Comparison of ENCODE assay signal across 8 cellular contexts in genomic region chr10:61902448-61903183, GRCh38. TPM values are rescaled to one million over a fixed set of nuclear protein-coding genes. Genes with fewer than 3 reads are reported as not detected.
DNase-seq lines count a peak whose midpoint lies in the region; ATAC-seq and TF ChIP-seq lines count a peak whose summit lies in the region.

No MANE protein-coding gene starts in this region.

- H3K4me3 ChIP-seq in GM08714 (ENCODE audit: low read length) (peak overlapping the region; percentile 100), PC-9 (peak overlapping the region; percentile 76), fibroblast of villous mesenchyme (ENCODE audit: low read depth, low read length) (peak overlapping the region; percentile 92), neural cell (ENCODE audit: low read length) (peak overlapping the region; percentile 83), thoracic aorta (peak overlapping the region; percentile 97)

- TF ChIP-seq RAD21 in neural cell (conservative IDR thresholded peaks at IDR 0.05) = no peak

- TF ChIP-seq CTCF in PC-9 (conservative IDR thresholded peaks at IDR 0.05) = peak; percentile 55; the same call in 1 of the 2 replicates
- TF ChIP-seq CTCF in fibroblast of villous mesenchyme (IDR thresholded peaks at IDR 0.05; ENCODE audit: insufficient read depth, low read depth, low read length) = no peak
- no peak for TF ChIP-seq CTCF in neural cell (IDR thresholded peaks at IDR 0.05; ENCODE audit: poor library complexity, severe bottlenecking)
- no peak for TF ChIP-seq CTCF in thoracic aorta (IDR thresholded peaks at IDR 0.05)

- H3K9ac ChIP-seq in neural cell (ENCODE audit: low read length) = peak overlapping the region; percentile 79

- H3K4me1 ChIP-seq in PC-9 (replicated peaks; ENCODE audit: insufficient read depth) (peaks cover 38% of the 10 kb centered on the region), thoracic aorta (ENCODE audit: control insufficient read depth in 1 of 2, low read depth in 2 of 2) (peaks cover 14 to 40% of the 10 kb centered on the region in 2 donors)

- H3K27me3 ChIP-seq in PC-9 (ENCODE audit: insufficient read depth, low read depth) (no peaks in the 10 kb centered on the region), neural cell (ENCODE audit: insufficient read depth, low read depth, low read length) (peaks cover 8% of the 10 kb centered on the region), thoracic aorta (replicated peaks; ENCODE audit: insufficient read depth) (no peaks in the 10 kb centered on the region)

- POLR2A ChIA-PET in PC-9 (lab: Charles Lee; ENCODE audit: unreplicated experiment) = interaction anchor here (0.6 to 0.7 kb wide), 3 partner anchors 35 to 141 kb away, joined by 3 to 4 read pairs (median 3); no protein-coding TSS in a partner anchor

- CTCF ChIA-PET in PC-9 (lab: Charles Lee) = interaction anchor here (0.6 to 1.3 kb wide), 7 partner anchors 67 to 1299 kb away, joined by 3 to 6 read pairs (median 5); no protein-coding TSS in a partner anchor

- H3F3A ChIP-seq in PC-9 (ENCODE audit: insufficient read depth, low read depth) = peaks cover 56% of the 10 kb centered on the region
- H3F3A ChIP-seq in neural cell (ENCODE audit: insufficient read depth, low read length, poor library complexity, severe bottlenecking) = peaks cover 3% of the 10 kb centered on the region

- H3K79me2 ChIP-seq in PC-9 (ENCODE audit: low read depth) = peaks cover 30% of the 10 kb centered on the region
- no peaks in the 10 kb centered on the region for H3K79me2 ChIP-seq in neural cell (replicated peaks; ENCODE audit: insufficient read depth, low read length)

- H4K20me1 ChIP-seq in PC-9 (ENCODE audit: insufficient read depth) (no peaks in the 10 kb centered on the region), neural cell (ENCODE audit: insufficient read depth) (no peaks in the 10 kb centered on the region)

- H2AFZ ChIP-seq in PC-9 (peak overlapping the region; percentile 96), neural cell (ENCODE audit: low read depth, low read length) (peak overlapping the region; percentile 69)

- H3K4me2 ChIP-seq in PC-9 (peak overlapping the region; percentile 91), neural cell (ENCODE audit: low read length) (peak overlapping the region; percentile 91)

- intact Hi-C loops in PC-9 (cut with micrococcal nuclease; ENCODE audit: unreplicated experiment) = loop anchor here (1.0 to 10.0 kb wide), 11 partner anchors 41 to 1182 kb away; no protein-coding TSS in a partner anchor

- DNase-seq in PC-9 (peak; percentile 52 to 57), fibroblast of villous mesenchyme (ENCODE audit: low read depth) (peak; percentile 70), thoracic aorta (ENCODE audit: low spot score) (no peak)
- peak; percentile 89 for DNase-seq in activated effector memory CD4-positive, alpha-beta T cell treated with anti-CD3 and anti-CD28 coated beads, Interleukin-2, amount 50 U/mL, for 16 hours

- 0 out of 2 replicates have a peak overlapping the region, but pooled peaks have one; percentile 5 for H3K27ac ChIP-seq in PC-9
- H3K27ac ChIP-seq in neural cell (ENCODE audit: low read length) = peak overlapping the region; percentile 26
- peak overlapping the region; percentile 98 to 99 for H3K27ac ChIP-seq in thoracic aorta

- H3K36me3 ChIP-seq in PC-9 (ENCODE audit: low read depth) (peaks cover 2% of the 10 kb centered on the region; the same call in 1 of the 2 replicates), neural cell (ENCODE audit: insufficient read depth, low read length) (no peaks in the 10 kb centered on the region), thoracic aorta (no peaks in the 10 kb centered on the region)

- no peaks in the 10 kb centered on the region for H3K9me3 ChIP-seq in PC-9 (ENCODE audit: insufficient read depth, low read depth)
- no peaks in the 10 kb centered on the region for H3K9me3 ChIP-seq in neural cell (ENCODE audit: low read length)
- no peaks in the 10 kb centered on the region for H3K9me3 ChIP-seq in thoracic aorta

- H3K9me2 ChIP-seq in PC-9 (ENCODE audit: insufficient read depth) (no peaks in the 10 kb centered on the region), neural cell (ENCODE audit: insufficient read depth, low read length) (no peaks in the 10 kb centered on the region)

- ATAC-seq in HG03095 (IDR thresholded peaks at IDR 0.05; ENCODE audit: unreplicated experiment) (peak; percentile 0), thoracic aorta (ENCODE audit: insufficient number of reproducible peaks, low FRiP score, low read depth) (no peak), HG02884 (IDR thresholded peaks at IDR 0.05; ENCODE audit: unreplicated experiment) (no peak)

- TF ChIP-seq EP300 in neural cell (conservative IDR thresholded peaks at IDR 0.05; ENCODE audit: poor library complexity, severe bottlenecking) = no peak

- no TSS peak for BruUV-seq in PC-9 (replicated peaks; lab: Mats Ljungman, UMichigan)

TF ChIP-seq in neural cell, 6 proteins besides CTCF, POLR2A, EP300 and RAD21:
- TF ChIP-seq, protein P1, sequence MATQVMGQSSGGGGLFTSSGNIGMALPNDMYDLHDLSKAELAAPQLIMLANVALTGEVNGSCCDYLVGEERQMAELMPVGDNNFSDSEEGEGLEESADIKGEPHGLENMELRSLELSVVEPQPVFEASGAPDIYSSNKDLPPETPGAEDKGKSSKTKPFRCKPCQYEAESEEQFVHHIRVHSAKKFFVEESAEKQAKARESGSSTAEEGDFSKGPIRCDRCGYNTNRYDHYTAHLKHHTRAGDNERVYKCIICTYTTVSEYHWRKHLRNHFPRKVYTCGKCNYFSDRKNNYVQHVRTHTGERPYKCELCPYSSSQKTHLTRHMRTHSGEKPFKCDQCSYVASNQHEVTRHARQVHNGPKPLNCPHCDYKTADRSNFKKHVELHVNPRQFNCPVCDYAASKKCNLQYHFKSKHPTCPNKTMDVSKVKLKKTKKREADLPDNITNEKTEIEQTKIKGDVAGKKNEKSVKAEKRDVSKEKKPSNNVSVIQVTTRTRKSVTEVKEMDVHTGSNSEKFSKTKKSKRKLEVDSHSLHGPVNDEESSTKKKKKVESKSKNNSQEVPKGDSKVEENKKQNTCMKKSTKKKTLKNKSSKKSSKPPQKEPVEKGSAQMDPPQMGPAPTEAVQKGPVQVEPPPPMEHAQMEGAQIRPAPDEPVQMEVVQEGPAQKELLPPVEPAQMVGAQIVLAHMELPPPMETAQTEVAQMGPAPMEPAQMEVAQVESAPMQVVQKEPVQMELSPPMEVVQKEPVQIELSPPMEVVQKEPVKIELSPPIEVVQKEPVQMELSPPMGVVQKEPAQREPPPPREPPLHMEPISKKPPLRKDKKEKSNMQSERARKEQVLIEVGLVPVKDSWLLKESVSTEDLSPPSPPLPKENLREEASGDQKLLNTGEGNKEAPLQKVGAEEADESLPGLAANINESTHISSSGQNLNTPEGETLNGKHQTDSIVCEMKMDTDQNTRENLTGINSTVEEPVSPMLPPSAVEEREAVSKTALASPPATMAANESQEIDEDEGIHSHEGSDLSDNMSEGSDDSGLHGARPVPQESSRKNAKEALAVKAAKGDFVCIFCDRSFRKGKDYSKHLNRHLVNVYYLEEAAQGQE (IDR thresholded peaks at IDR 0.05; ENCODE audit: borderline replicate concordance) = no peak
- no peak for TF ChIP-seq MXI1 (conservative IDR thresholded peaks at IDR 0.05; ENCODE audit: poor library complexity, severe bottlenecking)
- TF ChIP-seq EZH2 (IDR thresholded peaks at IDR 0.05; ENCODE audit: borderline replicate concordance, insufficient read depth, low read length, poor library complexity, severe bottlenecking) = no peak
- TF ChIP-seq POLR2AphosphoS5 (IDR thresholded peaks at IDR 0.05) = no peak
- no peak for TF ChIP-seq TAF1 (IDR thresholded peaks at IDR 0.05; ENCODE audit: low read depth)
- no peak for TF ChIP-seq SMC3 (conservative IDR thresholded peaks at IDR 0.05; ENCODE audit: poor library complexity)

RNA-seq across cellular contexts. Expression of gene ARID5B, which starts 1.1 kb away (rescaled TPM):
- total RNA-seq in PC-9 (2021) (7.4 and 8.5 TPM in 2 replicates), fibroblast of villous mesenchyme (126 and 162 TPM in 2 replicates), thoracic aorta (10 to 100 TPM; 60.7 to 80.4 TPM)
- polyA plus RNA-seq in neural cell = 0.80 and 2.1 TPM in 2 replicates
- 12.8 and 15.1 TPM in 2 replicates for polyA minus RNA-seq in neural cell

Comparison
In these comparisons a context has a peak if more than half of its experiments do, and no peak if none do; other contexts are left out.
1. H3K27ac ChIP-seq: peak in every context shown above with its lines; median percentile 98 in thoracic aorta; 26 in neural cell; 5 in PC-9.